ENCODE assay signal across 17 cellular contexts in genomic region chr20:24097506-24098245, GRCh38.
DNase-seq lines count a peak whose midpoint lies in the region; ATAC-seq and TF ChIP-seq lines count a peak whose summit lies in the region.
"Had no signal": no experiment of that assay in that cellular context is flagged by ENCODE, and none has a peak within 500 bp of the region (broad histone marks: within the 10 kb centered on the region; RNA-seq: fewer than 3 reads in every experiment).

No MANE protein-coding gene starts in this region.

- H3K27ac ChIP-seq in PC-9 (peak overlapping the region; percentile 37), hepatocyte (peak overlapping the region; percentile 88), smooth muscle cell (ENCODE audit: low read depth) (no peak overlapping the region)
- H3K27ac ChIP-seq: GM23248, HL-60 had no signal

- no peak overlapping the region for H2AFZ ChIP-seq in PC-9
- no peak overlapping the region for H2AFZ ChIP-seq in hepatocyte
- no peak overlapping the region for H2AFZ ChIP-seq in smooth muscle cell (ENCODE audit: low read depth)
- H2AFZ ChIP-seq: GM23248 had no signal

- no peaks in the 10 kb centered on the region for H4K20me1 ChIP-seq in PC-9 (ENCODE audit: insufficient read depth)
- no peaks in the 10 kb centered on the region for H4K20me1 ChIP-seq in hepatocyte (ENCODE audit: insufficient read depth, poor library complexity, severe bottlenecking)
- no peaks in the 10 kb centered on the region for H4K20me1 ChIP-seq in smooth muscle cell (ENCODE audit: low read depth)

- ATAC-seq in HG03139 (IDR thresholded peaks at IDR 0.05; ENCODE audit: unreplicated experiment): no peak
- no peak for ATAC-seq in GM19463 (IDR thresholded peaks at IDR 0.05; ENCODE audit: unreplicated experiment)

- no peaks in the 10 kb centered on the region for H3K9me3 ChIP-seq in PC-9 (ENCODE audit: insufficient read depth, low read depth)
- no peaks in the 10 kb centered on the region for H3K9me3 ChIP-seq in hepatocyte (ENCODE audit: low read depth)
- H3K9me3 ChIP-seq in smooth muscle cell (replicated peaks; ENCODE audit: low read depth): no peaks in the 10 kb centered on the region
- H3K9me3 ChIP-seq: BE2C, HAP-1 had no signal

- intact Hi-C loops in PC-9 (cut with micrococcal nuclease; ENCODE audit: unreplicated experiment): loop anchor here (1.0 to 10.0 kb wide), 8 partner anchors 34 to 835 kb away; no protein-coding TSS in a partner anchor
- intact Hi-C loops in activated naive CD4-positive, alpha-beta T cell treated with anti-CD3 and anti-CD28 coated beads for 36 hours (cut with micrococcal nuclease): no loop called here

- DNase-seq in NCI-H345 treated with DMSO at 0.1 percent for 48 hours (lab: John Stamatoyannopoulos, UW; ENCODE audit: unreplicated experiment) (peak; percentile 18), PC-9 (peak; percentile 68 to 96), hepatocyte (ENCODE audit: low spot score) (no peak), smooth muscle cell (lab: John Stamatoyannopoulos, UW; ENCODE audit: unreplicated experiment) (no peak)
- DNase-seq in activated naive CD4-positive, alpha-beta T cell treated with anti-CD3 and anti-CD28 coated beads for 36 hours: no peak
- DNase-seq: ACHN; BE2C; C1 segment of cervical spinal cord; CD4-positive, CD25-positive, alpha-beta regulatory T cell; CD8-positive, alpha-beta memory T cell; COR-L47; DMS 273 treated with DMSO at 0.1 percent for 48 hours; GM23248 had no signal

- H3K4me3 ChIP-seq in PC-9 (no peak overlapping the region), hepatocyte (no peak overlapping the region), smooth muscle cell (no peak overlapping the region)
- H3K4me3 ChIP-seq: GM23248, HAP-1 had no signal

- H3K79me2 ChIP-seq in PC-9 (ENCODE audit: low read depth) (no peaks in the 10 kb centered on the region), hepatocyte (no peaks in the 10 kb centered on the region), smooth muscle cell (ENCODE audit: low read depth) (no peaks in the 10 kb centered on the region)

- peaks cover 58% of the 10 kb centered on the region for H3F3A ChIP-seq in PC-9 (ENCODE audit: insufficient read depth, low read depth)
- H3F3A ChIP-seq in smooth muscle cell (ENCODE audit: low read depth): peaks cover 21% of the 10 kb centered on the region

- CTCF ChIA-PET in PC-9 (lab: Charles Lee): interaction anchor here (0.6 to 1.6 kb wide), 10 partner anchors 9 to 1157 kb away, joined by 3 to 11 read pairs (median 6); partner anchors contain the start of gene CST5
- CTCF ChIA-PET in activated naive CD4-positive, alpha-beta T cell treated with anti-CD3 and anti-CD28 coated beads for 36 hours (lab: Charles Lee): no interaction called here

- H3K9me3 Mint-ChIP-seq in activated naive CD4-positive, alpha-beta T cell treated with anti-CD3 and anti-CD28 coated beads for 36 hours: no peaks in the 10 kb centered on the region
- H3K9me3 Mint-ChIP-seq: CD8-positive, alpha-beta memory T cell had no signal

- H3K27me3 ChIP-seq in PC-9 (ENCODE audit: insufficient read depth, low read depth): no peaks in the 10 kb centered on the region
- H3K27me3 ChIP-seq in hepatocyte: peaks cover 3% of the 10 kb centered on the region
- H3K27me3 ChIP-seq in smooth muscle cell (ENCODE audit: low read depth): no peaks in the 10 kb centered on the region
- H3K27me3 ChIP-seq: BE2C had no signal

- no peak overlapping the region for H3K9ac ChIP-seq in smooth muscle cell (ENCODE audit: low read depth)
- H3K9ac ChIP-seq: GM23248 had no signal

- H3K9me2 ChIP-seq in PC-9 (ENCODE audit: insufficient read depth) (no peaks in the 10 kb centered on the region), hepatocyte (replicated peaks; ENCODE audit: insufficient read depth) (no peaks in the 10 kb centered on the region)

- H3K4me1 ChIP-seq in PC-9 (replicated peaks; ENCODE audit: insufficient read depth): peaks cover 79% of the 10 kb centered on the region
- H3K4me1 ChIP-seq in hepatocyte (ENCODE audit: insufficient read depth): peaks cover 16% of the 10 kb centered on the region
- peaks cover 20% of the 10 kb centered on the region for H3K4me1 ChIP-seq in smooth muscle cell (ENCODE audit: low read depth)
- H3K4me1 ChIP-seq: BE2C, HAP-1 had no signal

- no peak for TF ChIP-seq CTCF in PC-9 (conservative IDR thresholded peaks at IDR 0.05)
- no peak for TF ChIP-seq CTCF in hepatocyte (IDR thresholded peaks at IDR 0.05; ENCODE audit: poor library complexity)
- no peak for TF ChIP-seq CTCF in smooth muscle cell (IDR thresholded peaks at IDR 0.05; ENCODE audit: borderline replicate concordance, insufficient read depth, poor library complexity, severe bottlenecking)

- H3K36me3 Mint-ChIP-seq in activated naive CD4-positive, alpha-beta T cell treated with anti-CD3 and anti-CD28 coated beads for 36 hours (ENCODE audit: low read depth): no peaks in the 10 kb centered on the region
- H3K36me3 Mint-ChIP-seq: CD4-positive, CD25-positive, alpha-beta regulatory T cell; CD8-positive, alpha-beta memory T cell had no signal

- POLR2A ChIA-PET in PC-9 (lab: Charles Lee; ENCODE audit: unreplicated experiment): interaction anchor here (0.6 kb wide), 1 partner anchor 36 kb away, joined by 4 read pairs; no protein-coding TSS in a partner anchor

- no peak overlapping the region for H3K4me3 Mint-ChIP-seq in activated naive CD4-positive, alpha-beta T cell treated with anti-CD3 and anti-CD28 coated beads for 36 hours
- H3K4me3 Mint-ChIP-seq: CD4-positive, CD25-positive, alpha-beta regulatory T cell; CD8-positive, alpha-beta memory T cell had no signal

- H3K36me3 ChIP-seq in PC-9 (ENCODE audit: low read depth) (no peaks in the 10 kb centered on the region), hepatocyte (replicated peaks; ENCODE audit: insufficient read depth, low read depth) (no peaks in the 10 kb centered on the region), smooth muscle cell (ENCODE audit: low read depth) (no peaks in the 10 kb centered on the region)
- H3K36me3 ChIP-seq: BE2C, HAP-1 had no signal

- WGBS in hepatocyte (ENCODE audit: low lambda C conversion rate, missing lambda C conversion rate): 86% methylated on average over 6 of the region's 6 CpGs
- WGBS in smooth muscle cell (ENCODE audit: low lambda C conversion rate): 85% methylated on average over 6 of the region's 6 CpGs

- no peak overlapping the region for H3K27ac Mint-ChIP-seq in activated naive CD4-positive, alpha-beta T cell treated with anti-CD3 and anti-CD28 coated beads for 36 hours

- no peaks in the 10 kb centered on the region for H3K27me3 Mint-ChIP-seq in activated naive CD4-positive, alpha-beta T cell treated with anti-CD3 and anti-CD28 coated beads for 36 hours (ENCODE audit: low read depth)

- peaks cover 26% of the 10 kb centered on the region for H3K4me1 Mint-ChIP-seq in activated naive CD4-positive, alpha-beta T cell treated with anti-CD3 and anti-CD28 coated beads for 36 hours (ENCODE audit: low read depth)

- no TSS peak for BruUV-seq in PC-9 (replicated peaks; lab: Mats Ljungman, UMichigan)

- H3K4me2 ChIP-seq in PC-9 (peak overlapping the region; percentile 44), hepatocyte (no peak overlapping the region), smooth muscle cell (peak overlapping the region; percentile 56)

Comparison
In these comparisons a context has a peak if more than half of its experiments do, and no peak if none do; other contexts are left out.
1. DNase-seq: peak in NCI-H345 treated with DMSO at 0.1 percent for 48 hours (single experiment) and PC-9 (2 of 2); none in hepatocyte (single experiment), smooth muscle cell (single experiment) and activated naive CD4-positive, alpha-beta T cell treated with anti-CD3 and anti-CD28 coated beads for 36 hours (single experiment).